ENCODE assay signal across 8 cellular contexts in the genomic region with DNA sequence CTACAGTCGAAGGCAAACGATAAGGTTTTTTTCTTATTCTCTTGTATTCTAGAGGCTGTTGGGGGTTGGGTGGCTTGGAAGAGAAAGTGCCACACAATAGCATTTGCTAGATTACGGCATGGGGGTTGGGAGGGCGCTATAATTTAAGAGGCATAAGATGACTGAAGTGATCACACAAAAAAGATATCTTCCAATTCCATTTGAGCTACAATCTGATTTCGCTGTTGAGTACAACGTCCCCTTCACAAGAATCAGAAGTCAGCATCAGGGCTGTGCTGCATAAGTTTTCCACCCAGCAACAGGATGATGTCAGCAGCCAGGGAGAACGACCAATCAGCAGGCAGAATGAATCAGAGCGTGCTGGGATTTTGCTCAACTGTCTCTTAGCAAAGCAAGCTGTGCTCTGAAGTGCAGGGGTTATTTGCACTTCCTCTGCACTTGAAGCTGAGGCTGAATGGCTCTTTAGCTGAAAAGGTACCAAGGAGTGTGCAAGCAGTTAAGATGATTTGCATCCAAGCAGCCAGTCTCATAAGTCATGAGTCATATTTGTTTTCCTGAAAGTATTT. TPM values are rescaled to one million over a fixed set of nuclear protein-coding genes. Genes with fewer than 3 reads are reported as not detected.
DNase-seq lines count a peak whose midpoint lies in the region; ATAC-seq and TF ChIP-seq lines count a peak whose summit lies in the region.

No MANE protein-coding gene starts in this region.

- H3K4me1 Mint-ChIP-seq in stimulated activated naive CD8-positive, alpha-beta T cell treated with anti-CD3 and anti-CD28 coated beads, Interleukin-15, amount 100 ng/mL, for 72 hours = peaks cover 35% of the 10 kb centered on the region

- DNase-seq in DMS 273 treated with DMSO at 0.1 percent for 48 hours (lab: John Stamatoyannopoulos, UW) (peak; percentile 86), RPMI8226 (peak; percentile 33), fibroblast of the conjunctiva (ENCODE audit: low read depth) (peak; percentile 81)
- peak; percentile 54 for DNase-seq in activated T-helper 9 cell treated with anti-CD3 and anti-CD28 coated beads, Interleukin-2, amount 50 U/mL, for 16 hours (ENCODE audit: low read depth)
- DNase-seq in stimulated activated naive CD8-positive, alpha-beta T cell treated with anti-CD3 and anti-CD28 coated beads, Interleukin-15, amount 100 ng/mL, for 72 hours = peak; percentile 67 to 79

- H3K27ac Mint-ChIP-seq in stimulated activated naive CD8-positive, alpha-beta T cell treated with anti-CD3 and anti-CD28 coated beads, Interleukin-15, amount 100 ng/mL, for 72 hours = peak overlapping the region; percentile 72 to 86

- peaks cover 6% of the 10 kb centered on the region for H3F3A ChIP-seq in neural cell (ENCODE audit: insufficient read depth, low read length, poor library complexity, severe bottlenecking)

- no peak for TF ChIP-seq CTCF in neural cell (IDR thresholded peaks at IDR 0.05; ENCODE audit: poor library complexity, severe bottlenecking)

- H3K27ac ChIP-seq in neural cell (ENCODE audit: low read length) = peak overlapping the region; percentile 91

- no peaks in the 10 kb centered on the region for H3K79me2 ChIP-seq in neural cell (replicated peaks; ENCODE audit: insufficient read depth, low read length)

- H3K27me3 ChIP-seq in neural cell (ENCODE audit: insufficient read depth, low read depth, low read length) = no peaks in the 10 kb centered on the region

- peak; percentile 98 for ATAC-seq in GM21576 (IDR thresholded peaks at IDR 0.05; ENCODE audit: unreplicated experiment)
- ATAC-seq in stimulated activated naive CD8-positive, alpha-beta T cell treated with anti-CD3 and anti-CD28 coated beads, Interleukin-15, amount 100 ng/mL, for 72 hours = peak; percentile 100

- H4K20me1 ChIP-seq in neural cell (ENCODE audit: insufficient read depth) = no peaks in the 10 kb centered on the region

- H3K9me3 Mint-ChIP-seq in stimulated activated naive CD8-positive, alpha-beta T cell treated with anti-CD3 and anti-CD28 coated beads, Interleukin-15, amount 100 ng/mL, for 72 hours = no peaks in the 10 kb centered on the region

- H3K4me3 ChIP-seq in neural cell (ENCODE audit: low read length) = peak overlapping the region; percentile 51

- H3K4me2 ChIP-seq in neural cell (ENCODE audit: low read length) = peak overlapping the region; percentile 32

- TF ChIP-seq RAD21 in Ishikawa (IDR thresholded peaks at IDR 0.05; ENCODE audit: low read depth) = no peak
- peak; percentile 48 for TF ChIP-seq RAD21 in neural cell (conservative IDR thresholded peaks at IDR 0.05)

- H2AFZ ChIP-seq in neural cell (ENCODE audit: low read depth, low read length) = peak overlapping the region; percentile 48

- no peaks in the 10 kb centered on the region for H3K9me3 ChIP-seq in neural cell (ENCODE audit: low read length)

- H3K9ac ChIP-seq in neural cell (ENCODE audit: low read length) = peak overlapping the region; percentile 56

- H3K4me3 Mint-ChIP-seq in stimulated activated naive CD8-positive, alpha-beta T cell treated with anti-CD3 and anti-CD28 coated beads, Interleukin-15, amount 100 ng/mL, for 72 hours = peak overlapping the region; percentile 67 to 87

- no peaks in the 10 kb centered on the region for H3K27me3 Mint-ChIP-seq in stimulated activated naive CD8-positive, alpha-beta T cell treated with anti-CD3 and anti-CD28 coated beads, Interleukin-15, amount 100 ng/mL, for 72 hours

- TF ChIP-seq EP300 in Ishikawa (IDR thresholded peaks at IDR 0.05; ENCODE audit: borderline replicate concordance) (no peak), neural cell (conservative IDR thresholded peaks at IDR 0.05; ENCODE audit: poor library complexity, severe bottlenecking) (peak; percentile 90)

- no peaks in the 10 kb centered on the region for H3K9me2 ChIP-seq in neural cell (ENCODE audit: insufficient read depth, low read length)

- H3K36me3 ChIP-seq in neural cell (ENCODE audit: insufficient read depth, low read length) = no peaks in the 10 kb centered on the region

TF ChIP-seq in Ishikawa, 13 proteins besides CTCF, POLR2A, EP300 and RAD21:
- TF ChIP-seq, protein P1, sequence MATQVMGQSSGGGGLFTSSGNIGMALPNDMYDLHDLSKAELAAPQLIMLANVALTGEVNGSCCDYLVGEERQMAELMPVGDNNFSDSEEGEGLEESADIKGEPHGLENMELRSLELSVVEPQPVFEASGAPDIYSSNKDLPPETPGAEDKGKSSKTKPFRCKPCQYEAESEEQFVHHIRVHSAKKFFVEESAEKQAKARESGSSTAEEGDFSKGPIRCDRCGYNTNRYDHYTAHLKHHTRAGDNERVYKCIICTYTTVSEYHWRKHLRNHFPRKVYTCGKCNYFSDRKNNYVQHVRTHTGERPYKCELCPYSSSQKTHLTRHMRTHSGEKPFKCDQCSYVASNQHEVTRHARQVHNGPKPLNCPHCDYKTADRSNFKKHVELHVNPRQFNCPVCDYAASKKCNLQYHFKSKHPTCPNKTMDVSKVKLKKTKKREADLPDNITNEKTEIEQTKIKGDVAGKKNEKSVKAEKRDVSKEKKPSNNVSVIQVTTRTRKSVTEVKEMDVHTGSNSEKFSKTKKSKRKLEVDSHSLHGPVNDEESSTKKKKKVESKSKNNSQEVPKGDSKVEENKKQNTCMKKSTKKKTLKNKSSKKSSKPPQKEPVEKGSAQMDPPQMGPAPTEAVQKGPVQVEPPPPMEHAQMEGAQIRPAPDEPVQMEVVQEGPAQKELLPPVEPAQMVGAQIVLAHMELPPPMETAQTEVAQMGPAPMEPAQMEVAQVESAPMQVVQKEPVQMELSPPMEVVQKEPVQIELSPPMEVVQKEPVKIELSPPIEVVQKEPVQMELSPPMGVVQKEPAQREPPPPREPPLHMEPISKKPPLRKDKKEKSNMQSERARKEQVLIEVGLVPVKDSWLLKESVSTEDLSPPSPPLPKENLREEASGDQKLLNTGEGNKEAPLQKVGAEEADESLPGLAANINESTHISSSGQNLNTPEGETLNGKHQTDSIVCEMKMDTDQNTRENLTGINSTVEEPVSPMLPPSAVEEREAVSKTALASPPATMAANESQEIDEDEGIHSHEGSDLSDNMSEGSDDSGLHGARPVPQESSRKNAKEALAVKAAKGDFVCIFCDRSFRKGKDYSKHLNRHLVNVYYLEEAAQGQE (IDR thresholded peaks at IDR 0.05; ENCODE audit: low read depth) = no peak
- no peak for TF ChIP-seq TEAD4 (IDR thresholded peaks at IDR 0.05)
- no peak for TF ChIP-seq NFIC (IDR thresholded peaks at IDR 0.05)
- no peak for TF ChIP-seq TCF12 (IDR thresholded peaks at IDR 0.05; ENCODE audit: low read depth)
- TF ChIP-seq CREB1 (IDR thresholded peaks at IDR 0.05; ENCODE audit: low read depth) = peak; percentile 68
- peak; percentile 63; the same call in 1 of the 2 replicates for TF ChIP-seq MAX (IDR thresholded peaks at IDR 0.05)
- TF ChIP-seq CEBPB (IDR thresholded peaks at IDR 0.05) = 0 out of 2 replicates have a peak, but pooled peaks have one; percentile 22
TF ChIP-seq in Ishikawa: peak in this region for 3.

TF ChIP-seq in neural cell, 6 proteins besides CTCF, POLR2A, EP300 and RAD21:
- TF ChIP-seq MXI1 (conservative IDR thresholded peaks at IDR 0.05; ENCODE audit: poor library complexity, severe bottlenecking) (peak; percentile 37), SMC3 (conservative IDR thresholded peaks at IDR 0.05; ENCODE audit: poor library complexity) (peak; percentile 50), TAF1 (IDR thresholded peaks at IDR 0.05; ENCODE audit: low read depth) (peak; percentile 36), EZH2 (IDR thresholded peaks at IDR 0.05; ENCODE audit: borderline replicate concordance, insufficient read depth, low read length, poor library complexity, severe bottlenecking) (no peak), POLR2AphosphoS5 (IDR thresholded peaks at IDR 0.05) (peak; percentile 86)
- TF ChIP-seq, protein P1 (IDR thresholded peaks at IDR 0.05; ENCODE audit: borderline replicate concordance) = peak; percentile 81

RNA-seq across cellular contexts. Expression of gene SESN3, which starts 23.2 kb away (rescaled TPM):
- polyA plus RNA-seq in neural cell = 9.4 and 11.1 TPM in 2 replicates
- polyA minus RNA-seq in neural cell = 36.5 and 43.1 TPM in 2 replicates

Comparison
In these comparisons a context has a peak if more than half of its experiments do, and no peak if none do; other contexts are left out.
1. Peak in every context shown above with its lines: DNase-seq, ATAC-seq, H3K4me3 ChIP-seq and H3K27ac ChIP-seq.
2. DNase-seq: peak in every context shown above with its lines; median percentile 86 in DMS 273 treated with DMSO at 0.1 percent for 48 hours; 81 in fibroblast of the conjunctiva; 73 in stimulated activated naive CD8-positive, alpha-beta T cell treated with anti-CD3 and anti-CD28 coated beads, Interleukin-15, amount 100 ng/mL, for 72 hours; 54 in activated T-helper 9 cell treated with anti-CD3 and anti-CD28 coated beads, Interleukin-2, amount 50 U/mL, for 16 hours; 33 in RPMI8226.